Comparison of ENCODE assay signal across 2 cellular contexts in genomic region chr4:3234171-3235029, GRCh38.
TF ChIP-seq lines count a peak whose summit lies in the region.

No MANE protein-coding gene starts in this region.

TF ChIP-seq in GM12878, 131 proteins besides CTCF, POLR2A, EP300 and RAD21:
- TF ChIP-seq, protein P1, sequence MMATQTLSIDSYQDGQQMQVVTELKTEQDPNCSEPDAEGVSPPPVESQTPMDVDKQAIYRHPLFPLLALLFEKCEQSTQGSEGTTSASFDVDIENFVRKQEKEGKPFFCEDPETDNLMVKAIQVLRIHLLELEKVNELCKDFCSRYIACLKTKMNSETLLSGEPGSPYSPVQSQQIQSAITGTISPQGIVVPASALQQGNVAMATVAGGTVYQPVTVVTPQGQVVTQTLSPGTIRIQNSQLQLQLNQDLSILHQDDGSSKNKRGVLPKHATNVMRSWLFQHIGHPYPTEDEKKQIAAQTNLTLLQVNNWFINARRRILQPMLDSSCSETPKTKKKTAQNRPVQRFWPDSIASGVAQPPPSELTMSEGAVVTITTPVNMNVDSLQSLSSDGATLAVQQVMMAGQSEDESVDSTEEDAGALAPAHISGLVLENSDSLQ (IDR thresholded peaks at IDR 0.05) = no peak
- TF ChIP-seq FOS (IDR thresholded peaks at IDR 0.05; ENCODE audit: borderline replicate concordance, extremely low read depth, insufficient read length) (no peak), PAX5 (IDR thresholded peaks at IDR 0.05; ENCODE audit: borderline replicate concordance, low read depth, low read length) (no peak), CBX5 (IDR thresholded peaks at IDR 0.05; ENCODE audit: low read depth) (no peak)

TF ChIP-seq in HepG2, 621 proteins besides CTCF, POLR2A, EP300 and RAD21:
- TF ChIP-seq AGO2 (optimal IDR thresholded peaks at IDR 0.05; ENCODE audit: low read depth, low read length) = peak; percentile 47
- 0 out of 2 replicates have a peak, but pooled peaks have one; percentile 10 for TF ChIP-seq GABPA (IDR thresholded peaks at IDR 0.05; ENCODE audit: low read depth, low read length)
- no peak for TF ChIP-seq GABPA (CRISPR knock-in tag; IDR thresholded peaks at IDR 0.05; ENCODE audit: low read depth)
- no peak for TF ChIP-seq ZNF17 (CRISPR knock-in tag; IDR thresholded peaks at IDR 0.05)
TF ChIP-seq in HepG2: peak in this region for 2.
